In genomic region chr2:172397136-172397825, GRCh38 we compare ENCODE assay signal across 21 cellular contexts. TPM values are rescaled to one million over a fixed set of nuclear protein-coding genes. Genes with fewer than 3 reads are reported as not detected.
DNase-seq lines count a peak whose midpoint lies in the region; ATAC-seq, FAIRE-seq and TF ChIP-seq lines count a peak whose summit lies in the region.
"Had no signal": no experiment of that assay in that cellular context is flagged by ENCODE, and none has a peak within 500 bp of the region (broad histone marks: within the 10 kb centered on the region; RNA-seq: fewer than 3 reads in every experiment).

No MANE protein-coding gene starts in this region.

- TF ChIP-seq CTCF in ovary (IDR thresholded peaks at IDR 0.05) = no peak

- no peak overlapping the region for H3K4me3 ChIP-seq in ovary
- H3K4me3 ChIP-seq: K562, sigmoid colon had no signal

- peak; percentile 48 for DNase-seq in COLO829 (ENCODE audit: low spot score)
- DNase-seq in NCI-H2171 treated with DMSO at 0.1 percent for 48 hours (lab: John Stamatoyannopoulos, UW) = peak; percentile 87
- DNase-seq in fibroblast of peridontal ligament (ENCODE audit: extremely low read depth) = peak; percentile 21
- peak in 3 of 5 donors; percentile 20 to 46 (median 25) for DNase-seq in ovary
- DNase-seq in HuH-7.5 (ENCODE audit: low spot score) = no peak
- DNase-seq in H54 (ENCODE audit: insufficient read length, low spot score) = no peak
- no peak for DNase-seq in T1000 (lab: John Stamatoyannopoulos, UW)
- DNase-seq: activated CD8-positive, alpha-beta T cell treated with anti-CD3 and anti-CD28 coated beads for 36 hours; activated naive CD4-positive, alpha-beta T cell treated with anti-CD3 and anti-CD28 coated beads, Interleukin-2, amount 10 ng/mL, durations not matched to agents 7 days and 5 days; activated T-cell treated with anti-CD3 and anti-CD28 coated beads, Interleukin-2, amount 50 U/mL, for 4 hours; BE2C; cortex of kidney; NCI-H2029; SHP77; sigmoid colon; stimulated activated CD4-positive, alpha-beta T cell treated with anti-CD3 and anti-CD28 coated beads, Interleukin-2, amount 100 ng/mL, for 24 hours; T-helper 17 cell had no signal

- H3K9me3 ChIP-seq in ovary = no peaks in the 10 kb centered on the region
- H3K9me3 ChIP-seq: BE2C, sigmoid colon had no signal

- TF ChIP-seq POLR2A in ovary (IDR thresholded peaks at IDR 0.05) (no peak), H54 (IDR thresholded peaks at IDR 0.05; ENCODE audit: low read depth, low read length) (no peak)

- intact Hi-C loops in ovary (cut with DNase I) = no loop called here

- TF ChIP-seq EP300 in ovary (IDR thresholded peaks at IDR 0.05) = no peak

- WGBS in ovary, 3 donors = 13 to 20% (median 18%) methylated on average over 6 of the region's 6 CpGs

- no peak for ATAC-seq in GM21529 (IDR thresholded peaks at IDR 0.05; ENCODE audit: unreplicated experiment)
- ATAC-seq: activated CD8-positive, alpha-beta T cell treated with anti-CD3 and anti-CD28 coated beads for 36 hours; activated T-cell treated with anti-CD3 and anti-CD28 coated beads, Interleukin-2, amount 50 U/mL, for 4 hours; K562; T-helper 17 cell; WTC11 had no signal

- H3K4me1 ChIP-seq in ovary (ENCODE audit: insufficient read depth) = peaks cover 12% of the 10 kb centered on the region
- H3K4me1 ChIP-seq: BE2C had no signal

- no peak overlapping the region for H3K27ac ChIP-seq in ovary

- no peak for FAIRE-seq in H54 (lab: Jason Lieb, UNC)
- FAIRE-seq: endothelial cell of umbilical vein had no signal

- H3K27me3 ChIP-seq in ovary = no peaks in the 10 kb centered on the region
- H3K27me3 ChIP-seq: BE2C, sigmoid colon had no signal

- H3K36me3 ChIP-seq in ovary = no peaks in the 10 kb centered on the region
- H3K36me3 ChIP-seq: BE2C, sigmoid colon had no signal

RNA-seq across cellular contexts. Expression of gene ITGA6, which starts 30.1 kb away (rescaled TPM):
- 10 to 100 TPM in 5 of 7 donors, 1 to 10 TPM in 2; 8.4 to 39.6 (median 19.0) TPM for total RNA-seq in ovary
- polyA plus RNA-seq in ovary = 10 to 100 TPM; 16.5 to 51.6 TPM

Comparison
In these comparisons a context has a peak if more than half of its experiments do, and no peak if none do; other contexts are left out.
1. DNase-seq: peak in COLO829 (single experiment), NCI-H2171 treated with DMSO at 0.1 percent for 48 hours (single experiment), fibroblast of peridontal ligament (single experiment) and ovary (3 of 5); none in HuH-7.5 (single experiment), H54 (single experiment) and T1000 (single experiment).